Comparison of ENCODE assay signal across 17 cellular contexts in the genomic region with DNA sequence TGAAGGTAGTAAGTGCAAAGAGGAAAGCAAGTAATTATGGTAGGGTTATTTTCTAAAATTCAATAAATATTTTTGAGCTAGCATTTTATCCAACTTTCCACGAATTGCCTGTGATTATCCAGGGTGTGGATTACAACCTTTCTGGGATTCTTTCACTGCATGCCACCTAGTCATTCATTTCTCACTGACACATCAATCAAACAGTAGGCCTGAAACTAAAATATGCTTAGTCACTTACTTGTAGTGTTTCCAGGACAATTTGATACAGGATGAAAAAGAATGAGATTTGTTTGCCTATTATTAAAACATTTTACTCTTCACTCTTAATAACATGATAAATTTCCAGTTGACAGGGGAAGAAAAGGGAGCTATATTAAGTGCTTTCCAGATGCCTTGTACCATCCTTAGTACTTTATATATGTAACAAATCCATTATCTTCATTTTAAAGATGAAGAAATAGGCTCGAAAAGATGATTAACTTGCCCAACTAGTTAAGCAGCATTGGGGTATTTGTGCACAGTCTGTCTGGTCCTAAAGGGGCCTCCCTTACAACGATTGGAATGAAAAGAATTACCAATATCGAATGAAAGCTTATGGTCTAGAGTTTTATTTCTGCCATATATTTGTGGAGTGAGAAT.
DNase-seq lines count a peak whose midpoint lies in the region; TF ChIP-seq lines count a peak whose summit lies in the region.
"Had no signal": no experiment of that assay in that cellular context is flagged by ENCODE, and none has a peak within 500 bp of the region (broad histone marks: within the 10 kb centered on the region; RNA-seq: fewer than 3 reads in every experiment).

No MANE protein-coding gene starts in this region.

- no TSS peak for BruUV-seq in A673 (replicated peaks; lab: Mats Ljungman, UMichigan)

- DNase-seq in A673 (ENCODE audit: low spot score) (peak; percentile 13), HT-29 (ENCODE audit: low spot score) (peak; percentile 36), RWPE1 (ENCODE audit: low spot score) (peak; percentile 51), T-helper 1 cell (no peak), OCI-M1 (lab: John Stamatoyannopoulos, UW) (no peak), SIG-M5 (lab: John Stamatoyannopoulos, UW) (no peak), T1000 (lab: John Stamatoyannopoulos, UW) (no peak)
- DNase-seq: activated CD4-positive, CD25-positive, alpha-beta regulatory T cell treated with anti-CD3 and anti-CD28 coated beads, Interleukin-2, amount 50 U/mL, for 72 hours; activated CD8-positive, alpha-beta memory T cell treated with anti-CD3 and anti-CD28 coated beads, Interleukin-2, amount 50 U/mL, for 48 hours; activated naive CD4-positive, alpha-beta T cell treated with anti-CD3 and anti-CD28 coated beads for 36 hours; dermis blood vessel endothelial cell; NCI-H1694 treated with DMSO at 0.1 percent for 48 hours; NCI-H524 treated with DMSO at 0.1 percent for 48 hours; Peyer's patch; stimulated activated naive CD4-positive, alpha-beta T cell treated with Interleukin-2 at 50 U/mL for 16 hours; T-helper 17 cell had no signal

- POLR2A ChIA-PET in A673 (lab: Charles Lee; ENCODE audit: low non-redundant PET): no interaction called here
- POLR2A ChIA-PET in RWPE1 (lab: Yijun Ruan, JAX; ENCODE audit: low non-redundant PET): no interaction called here

- H3K9me3 ChIP-seq in A673 (ENCODE audit: low read depth, low read length, poor library complexity, severe bottlenecking): no peaks in the 10 kb centered on the region
- no peaks in the 10 kb centered on the region for H3K9me3 ChIP-seq in iPS-20b (ENCODE audit: insufficient read depth, low read depth, low read length)
- H3K9me3 ChIP-seq: Peyer's patch had no signal

- H3K36me3 ChIP-seq in A673 (ENCODE audit: insufficient read depth, low read length, poor library complexity, severe bottlenecking) (no peaks in the 10 kb centered on the region), iPS-20b (ENCODE audit: insufficient read depth, low read depth, low read length) (peaks cover 6% of the 10 kb centered on the region; the same call in 1 of the 2 replicates)

- H3K4me1 ChIP-seq in A673 (ENCODE audit: insufficient read depth, low read length, poor library complexity, severe bottlenecking) (peaks cover 3% of the 10 kb centered on the region), iPS-20b (ENCODE audit: insufficient read depth, low read length) (peaks cover 36% of the 10 kb centered on the region)
- H3K4me1 ChIP-seq: Peyer's patch had no signal

- H3K27ac ChIP-seq in A673 (ENCODE audit: low read depth, low read length, poor library complexity, severe bottlenecking) (no peak overlapping the region), RWPE1 (no peak overlapping the region), iPS-20b (ENCODE audit: low read length) (no peak overlapping the region)
- H3K27ac ChIP-seq: Peyer's patch had no signal

- TF ChIP-seq CTCF in A673 (conservative IDR thresholded peaks at IDR 0.05; ENCODE audit: low read depth, low read length) (no peak), RWPE1 (conservative IDR thresholded peaks at IDR 0.05; ENCODE audit: low read depth) (no peak)

- H3K4me3 ChIP-seq in A673 (ENCODE audit: low read depth, low read length, poor library complexity, severe bottlenecking) (no peak overlapping the region), iPS-20b (ENCODE audit: low read length) (no peak overlapping the region)
- H3K4me3 ChIP-seq: Peyer's patch had no signal

- CTCF ChIA-PET in A673 (lab: Charles Lee): no interaction called here
- CTCF ChIA-PET in RWPE1 (lab: Yijun Ruan, JAX): interaction anchor here (0.6 to 1.0 kb wide), 2 partner anchors 10 to 1308 kb away, joined by 3 to 4 read pairs; no protein-coding TSS in a partner anchor

- intact Hi-C loops in A673 (cut with micrococcal nuclease; ENCODE audit: unreplicated experiment): no loop called here

- H3K27me3 ChIP-seq in A673 (replicated peaks; ENCODE audit: insufficient read depth, low read depth, low read length, poor library complexity): no peaks in the 10 kb centered on the region
- no peaks in the 10 kb centered on the region for H3K27me3 ChIP-seq in iPS-20b (ENCODE audit: insufficient read depth, low read length)
- H3K27me3 ChIP-seq: Peyer's patch had no signal

- peak overlapping the region; percentile 31; the same call in 1 of the 2 replicates for H3K9ac ChIP-seq in iPS-20b (ENCODE audit: low read depth, low read length)

Comparison
In these comparisons a context has a peak if more than half of its experiments do, and no peak if none do; other contexts are left out.
1. DNase-seq: peak in A673 (single experiment), HT-29 (single experiment) and RWPE1 (single experiment); none in T-helper 1 cell (0 of 5), OCI-M1 (single experiment), SIG-M5 (single experiment) and T1000 (single experiment).